In genomic region chrX:77899081-77899828, GRCh38 we compare ENCODE assay signal across 8 cellular contexts. TPM values are rescaled to one million over a fixed set of nuclear protein-coding genes. Genes with fewer than 3 reads are reported as not detected.
DNase-seq lines count a peak whose midpoint lies in the region; ATAC-seq lines count a peak whose summit lies in the region.

TSS of gene COX7B (plus strand) at chrX:77899468. CDS start at chrX:77899554, 86 bp downstream.

- peak within 1 kb of the TSS; percentile 94 for H3K27ac Mint-ChIP-seq in dendritic cell treated with granulocyte-macrophage colony-stimulating factor and Interleukin-4, amounts not matched to agents 40 ng/mL and 50 ng/mL, for 4 days

- H3K27me3 Mint-ChIP-seq in dendritic cell treated with granulocyte-macrophage colony-stimulating factor and Interleukin-4, amounts not matched to agents 40 ng/mL and 50 ng/mL, for 4 days: no peaks in the 10 kb centered on the region

- H3K4me3 Mint-ChIP-seq in dendritic cell treated with granulocyte-macrophage colony-stimulating factor and Interleukin-4, amounts not matched to agents 40 ng/mL and 50 ng/mL, for 4 days: peak within 1 kb of the TSS; percentile 83

- peak; percentile 96 for DNase-seq in CD1c-positive myeloid dendritic cell (ENCODE audit: extremely low spot score)
- peak; percentile 97 to 99 for DNase-seq in NCI-H524 (lab: John Stamatoyannopoulos, UW)
- peak; percentile 49 to 66 for DNase-seq in activated CD4-positive, alpha-beta T cell treated with anti-CD3 and anti-CD28 coated beads for 4 hours
- DNase-seq in left colon: peak; percentile 51 to 71
- DNase-seq in stimulated activated CD4-positive, alpha-beta T cell treated with anti-CD3 and anti-CD28 coated beads, Interleukin-4, amount 100 ng/mL, for 1 hour: peak; percentile 12

- H3K4me1 Mint-ChIP-seq in dendritic cell treated with granulocyte-macrophage colony-stimulating factor and Interleukin-4, amounts not matched to agents 40 ng/mL and 50 ng/mL, for 4 days (ENCODE audit: low read depth): peaks cover 8% of the 10 kb centered on the region

- peak; percentile 50 for ATAC-seq in GM19328 (IDR thresholded peaks at IDR 0.05; ENCODE audit: unreplicated experiment)
- ATAC-seq in HG03469 (IDR thresholded peaks at IDR 0.05; ENCODE audit: unreplicated experiment): peak; percentile 42
- peak; percentile 71 for ATAC-seq in left colon

- intact Hi-C loops in dendritic cell treated with granulocyte-macrophage colony-stimulating factor and Interleukin-4, amounts not matched to agents 40 ng/mL and 50 ng/mL, for 4 days (cut with micrococcal nuclease): loop anchor here (1.0 to 5.0 kb wide), 2 partner anchors 11 to 112 kb away; partner anchors contain the start of genes ATP7A and ATRX
- intact Hi-C loops in left colon (cut with DNase I, micrococcal nuclease): no loop called here

- H3K9me3 Mint-ChIP-seq in dendritic cell treated with granulocyte-macrophage colony-stimulating factor and Interleukin-4, amounts not matched to agents 40 ng/mL and 50 ng/mL, for 4 days: no peaks in the 10 kb centered on the region

- H3K36me3 Mint-ChIP-seq in dendritic cell treated with granulocyte-macrophage colony-stimulating factor and Interleukin-4, amounts not matched to agents 40 ng/mL and 50 ng/mL, for 4 days (ENCODE audit: low read depth): peaks cover 46% of the 10 kb centered on the region

RNA-seq across cellular contexts. Expression of gene COX7B, which starts in this region (rescaled TPM):
- total RNA-seq in left colon: 100 to 1,000 TPM; 450 to 539 TPM

Comparison
In these comparisons a context has a peak if more than half of its experiments do, and no peak if none do; other contexts are left out.
1. Peak in every context shown above with its lines: DNase-seq and ATAC-seq.
2. DNase-seq: peak in every context shown above with its lines; median percentile 98 in NCI-H524; 96 in CD1c-positive myeloid dendritic cell; 61 in left colon; 58 in activated CD4-positive, alpha-beta T cell treated with anti-CD3 and anti-CD28 coated beads for 4 hours; 12 in stimulated activated CD4-positive, alpha-beta T cell treated with anti-CD3 and anti-CD28 coated beads, Interleukin-4, amount 100 ng/mL, for 1 hour.